Comparison of ENCODE assay signal across 8 cellular contexts in genomic region chr16:29745853-29746345, GRCh38. TPM values are rescaled to one million over a fixed set of nuclear protein-coding genes. Genes with fewer than 3 reads are reported as not detected.
DNase-seq lines count a peak whose midpoint lies in the region; ATAC-seq and TF ChIP-seq lines count a peak whose summit lies in the region.

Gene C16orf54 (minus strand): TSS chr16:29745990. CDS start chr16:29744951, 1,039 bp downstream.

- H3K4me1 ChIP-seq in CD4-positive, alpha-beta memory T cell (ENCODE audit: insufficient read depth, low read length) = peaks cover 78% of the 10 kb centered on the region

- H3K9me3 Mint-ChIP-seq in CD4-positive, alpha-beta memory T cell = peaks cover 0 to 4% (median 1%) of the 10 kb centered on the region in 8 donors
- no peaks in the 10 kb centered on the region for H3K9me3 Mint-ChIP-seq in chondrocyte (ENCODE audit: low read depth)

- TF ChIP-seq POLR2A in NB4 (IDR thresholded peaks at IDR 0.05; ENCODE audit: extremely low read depth, insufficient read length) = peak; percentile 43

- CTCF ChIA-PET in CD4-positive, alpha-beta memory T cell (lab: Charles Lee; ENCODE audit: partially characterized antibody) = interaction anchor here (1.0 to 6.6 kb wide), 8 partner anchors 9 to 102 kb away, joined by 3 to 39 read pairs (median 8); partner anchors contain the start of gene KIF22

- peaks cover 39 to 79% (median 54%) of the 10 kb centered on the region in 4 donors for H3K4me1 Mint-ChIP-seq in CD4-positive, alpha-beta memory T cell
- no peaks in the 10 kb centered on the region for H3K4me1 Mint-ChIP-seq in chondrocyte (ENCODE audit: low read depth)

- H3K27ac Mint-ChIP-seq in CD4-positive, alpha-beta memory T cell = peak within 1 kb of the TSS; percentile 98 to 100 (median 100)
- no peak within 1 kb of the TSS for H3K27ac Mint-ChIP-seq in chondrocyte (ENCODE audit: unreplicated experiment)

- no peaks in the 10 kb centered on the region for H3K9me3 ChIP-seq in CD4-positive, alpha-beta memory T cell (ENCODE audit: control insufficient read depth in 1 of 2, low read length in 2 of 2)

- H3K4me3 ChIP-seq in CD4-positive, alpha-beta memory T cell (ENCODE audit: low read length in 2 of 2) = peak within 1 kb of the TSS; percentile 67 to 93
- H3K4me3 ChIP-seq in NB4 (ENCODE audit: low read depth, low read length) = peak within 1 kb of the TSS; percentile 74

- POLR2A ChIA-PET in CD4-positive, alpha-beta memory T cell (lab: Charles Lee; ENCODE audit: partially characterized antibody) = interaction anchor here (0.8 to 9.7 kb wide), 20 partner anchors 8 to 319 kb away, joined by 3 to 183 read pairs (median 11); partner anchors contain the start of genes ALDOA, KIF22, MAZ and MVP

- no peaks in the 10 kb centered on the region for H3K27me3 ChIP-seq in CD4-positive, alpha-beta memory T cell (ENCODE audit: insufficient read depth, low read length)

- peaks cover 0 to 2% of the 10 kb centered on the region in 2 donors for H3K27me3 Mint-ChIP-seq in CD4-positive, alpha-beta memory T cell
- H3K27me3 Mint-ChIP-seq in chondrocyte (ENCODE audit: low read depth) = peaks cover 10% of the 10 kb centered on the region

- ATAC-seq in GM21528 (IDR thresholded peaks at IDR 0.05; ENCODE audit: low FRiP score, unreplicated experiment) (peak; percentile 75), left ventricle myocardium superior (peak; percentile 91)

- peak; percentile 98 to 99 (median 98) for DNase-seq in CD4-positive, alpha-beta memory T cell
- DNase-seq in NB4 (ENCODE audit: low read depth) = peak; percentile 99
- peak; percentile 75 for DNase-seq in activated CD8-positive, alpha-beta memory T cell treated with anti-CD3 and anti-CD28 coated beads, Interleukin-2, amount 50 U/mL, for 24 hours (ENCODE audit: extremely low read depth)
- peak; percentile 77 for DNase-seq in left ventricle myocardium superior
- peak; percentile 64 for DNase-seq in stimulated activated CD8-positive, alpha-beta memory T cell treated with anti-CD3 and anti-CD28 coated beads, Interleukin-12 subunit alpha, Interleukin-12 subunit beta, amount 100 ng/mL, for 24 hours (ENCODE audit: extremely low read depth)
- no peak for DNase-seq in chondrocyte (ENCODE audit: low spot score)
- DNase-seq in DMS153 (lab: John Stamatoyannopoulos, UW) = no peak

- H3K36me3 Mint-ChIP-seq in CD4-positive, alpha-beta memory T cell = peaks cover 59 to 68% of the 10 kb centered on the region in 2 donors
- H3K36me3 Mint-ChIP-seq in chondrocyte (ENCODE audit: low read depth) = no peaks in the 10 kb centered on the region

- peaks cover 27% of the 10 kb centered on the region for H3K36me3 ChIP-seq in CD4-positive, alpha-beta memory T cell (ENCODE audit: insufficient read depth, low read length)

- peak within 1 kb of the TSS; percentile 96 to 100 (median 99) for H3K4me3 Mint-ChIP-seq in CD4-positive, alpha-beta memory T cell
- no peak within 1 kb of the TSS for H3K4me3 Mint-ChIP-seq in chondrocyte (ENCODE audit: unreplicated experiment)

- intact Hi-C loops in CD4-positive, alpha-beta memory T cell (cut with micrococcal nuclease) = loop anchor here (1.0 to 2.0 kb wide), 6 partner anchors 8 to 71 kb away; partner anchors contain the start of genes KIF22 and PAGR1
- intact Hi-C loops in left ventricle myocardium superior (cut with micrococcal nuclease) = no loop called here

- H3K27ac ChIP-seq in CD4-positive, alpha-beta memory T cell (ENCODE audit: low read depth, low read length) = peak within 1 kb of the TSS; percentile 94

- TF ChIP-seq CTCF in NB4 (IDR thresholded peaks at IDR 0.05; ENCODE audit: low read depth, low read length) (no peak), chondrocyte (IDR thresholded peaks at IDR 0.05) (no peak)

RNA-seq across cellular contexts. Expression of gene C16orf54, which starts in this region (rescaled TPM):
- 100 to 1,000 TPM; 139 to 143 TPM for total RNA-seq in CD4-positive, alpha-beta memory T cell
- 10 to 100 TPM; 11.8 to 56.8 TPM for polyA plus RNA-seq in CD4-positive, alpha-beta memory T cell
- total RNA-seq in left ventricle myocardium superior (0.74 TPM), chondrocyte (not detected in 3 replicates)

Comparison
In these comparisons a context has a peak if more than half of its experiments do, and no peak if none do; other contexts are left out.
1. RNA of gene C16orf54 (total RNA-seq): 139 to 143 TPM in CD4-positive, alpha-beta memory T cell; 0.74 TPM in left ventricle myocardium superior (single experiment) and not detected in chondrocyte; every median in the first group is over 10 times any median in the second.
2. Peak in DNase-seq and ATAC-seq in left ventricle myocardium superior; RNA of the gene not detected or under 1 TPM.
3. DNase-seq: peak in CD4-positive, alpha-beta memory T cell (5 of 5), NB4 (single experiment), activated CD8-positive, alpha-beta memory T cell treated with anti-CD3 and anti-CD28 coated beads, Interleukin-2, amount 50 U/mL, for 24 hours (single experiment) and stimulated activated CD8-positive, alpha-beta memory T cell treated with anti-CD3 and anti-CD28 coated beads, Interleukin-12 subunit alpha, Interleukin-12 subunit beta, amount 100 ng/mL, for 24 hours (single experiment); none in chondrocyte (single experiment) and DMS153 (single experiment).